In the genomic region with DNA sequence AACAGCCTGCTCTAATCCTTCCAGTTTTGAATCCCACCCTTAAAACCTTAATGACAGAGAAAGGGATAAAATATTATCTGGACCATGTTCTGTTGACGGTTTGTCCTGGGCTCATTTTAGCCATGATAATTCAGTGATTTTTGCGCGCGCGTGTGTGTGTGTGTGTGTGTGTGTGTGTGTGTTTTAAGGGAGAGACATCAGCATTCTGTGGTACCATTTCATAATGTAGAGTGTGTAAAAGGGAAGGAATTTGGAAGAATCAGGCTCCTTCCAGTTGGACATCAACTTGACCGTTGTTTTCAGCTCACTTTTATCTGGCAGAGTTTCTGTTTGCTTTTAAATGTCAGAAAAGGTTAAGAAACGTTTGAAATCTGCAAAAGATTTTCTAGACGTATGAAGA, we compare ENCODE assay signal across 18 cellular contexts.
DNase-seq lines count a peak whose midpoint lies in the region; ATAC-seq and TF ChIP-seq lines count a peak whose summit lies in the region.
"Had no signal": no experiment of that assay in that cellular context is flagged by ENCODE, and none has a peak within 500 bp of the region (broad histone marks: within the 10 kb centered on the region; RNA-seq: fewer than 3 reads in every experiment).

No MANE protein-coding gene starts in this region.

- 72% methylated on average over 5 of the region's 8 CpGs; no CpG with 5 or more reads in 1 of the 2 experiments for WGBS in IMR-90 (ENCODE audit: extremely low coverage in 2 of 2, insufficient read length in 1 of 2), 2 experiments
- 94 to 95% methylated on average over 6 to 8 of the region's 8 CpGs for WGBS in endodermal cell (ENCODE audit: insufficient coverage in 1 of 2, insufficient read length in 1 of 2), 2 experiments

- no peak overlapping the region for H3K9ac ChIP-seq in IMR-90 (ENCODE audit: low read depth, low read length)
- no peak overlapping the region for H3K9ac ChIP-seq in fibroblast of lung (ENCODE audit: insufficient read depth, low read length)
- H3K9ac ChIP-seq in endodermal cell (ENCODE audit: extremely low read depth, low read length, poor library complexity, severe bottlenecking) = no peak overlapping the region
- H3K9ac ChIP-seq: BLaER1 treated with 17β-estradiol and CSF1 and Interleukin-3, amounts not matched to agents 10 nM and 100 nM had no signal

- TF ChIP-seq CTCF in IMR-90 (conservative IDR thresholded peaks at IDR 0.05; ENCODE audit: low read depth, low read length) (no peak), fibroblast of lung (conservative IDR thresholded peaks at IDR 0.05 in 1 of 2, IDR thresholded peaks at IDR 0.05 in 1 of 2; ENCODE audit: low read depth in 1 of 2, low read length in 2 of 2) (no peak), neural crest cell (conservative IDR thresholded peaks at IDR 0.05) (no peak), uterus (IDR thresholded peaks at IDR 0.05) (no peak), endodermal cell (conservative IDR thresholded peaks at IDR 0.05) (no peak)

- H3K27ac ChIP-seq in IMR-90 (ENCODE audit: insufficient read depth, low read length) (peak overlapping the region; percentile 23; the same call in 1 of the 2 replicates), fibroblast of lung (ENCODE audit: insufficient read depth, low read length) (no peak overlapping the region), uterus (peak overlapping the region; percentile 82), endodermal cell (ENCODE audit: low read depth, low read length) (no peak overlapping the region)
- H3K27ac ChIP-seq: BLaER1 treated with 17β-estradiol and CSF1 and Interleukin-3, amounts not matched to agents 10 nM and 100 nM; HL-60; PC-9 had no signal

- peaks cover 18% of the 10 kb centered on the region for H3K4me1 Mint-ChIP-seq in neural crest cell
- peaks cover 9% of the 10 kb centered on the region for H3K4me1 Mint-ChIP-seq in endodermal cell
- H3K4me1 Mint-ChIP-seq: CD8-positive, alpha-beta memory T cell had no signal

- H2AK9ac ChIP-seq in IMR-90 (replicated peaks; ENCODE audit: low read depth, low read length, poor library complexity) = no peak overlapping the region

- H3K27ac Mint-ChIP-seq in neural crest cell (ENCODE audit: unreplicated experiment) = peak overlapping the region; percentile 65
- H3K27ac Mint-ChIP-seq in endodermal cell = no peak overlapping the region
- H3K27ac Mint-ChIP-seq: CD8-positive, alpha-beta memory T cell had no signal

- H3K4ac ChIP-seq in IMR-90 (ENCODE audit: low read depth, low read length) = no peak overlapping the region

- POLR2A ChIA-PET in IMR-90 (lab: Charles Lee; ENCODE audit: unreplicated experiment) = no interaction called here

- H3K4me2 ChIP-seq in IMR-90 (ENCODE audit: low read depth, low read length) (no peak overlapping the region), fibroblast of lung (ENCODE audit: extremely low read depth, insufficient read depth, low read length) (no peak overlapping the region)
- H3K4me2 ChIP-seq: PC-9 had no signal

- no peaks in the 10 kb centered on the region for H3K79me2 ChIP-seq in fibroblast of lung (ENCODE audit: control insufficient read depth, insufficient read depth, low read length)

- H2BK5ac ChIP-seq in IMR-90 (ENCODE audit: low read depth, low read length, poor library complexity, severe bottlenecking) = peak overlapping the region; percentile 56

- H2BK20ac ChIP-seq in IMR-90 (ENCODE audit: low read depth, low read length) = no peak overlapping the region

- no peak overlapping the region for H2BK120ac ChIP-seq in IMR-90 (ENCODE audit: low read depth, low read length)

- H3K4me3 ChIP-seq in IMR-90 (ENCODE audit: insufficient read depth, low read depth, low read length) = no peak overlapping the region
- no peak overlapping the region for H3K4me3 ChIP-seq in fibroblast of lung (replicated peaks in 1 of 4; ENCODE audit: control extremely low read depth in 1 of 4, insufficient read depth in 1 of 4, low read depth in 3 of 4, low read length in 4 of 4)
- no peak overlapping the region for H3K4me3 ChIP-seq in uterus
- no peak overlapping the region for H3K4me3 ChIP-seq in endodermal cell (ENCODE audit: low read length)
- H3K4me3 ChIP-seq: BLaER1 treated with 17β-estradiol and CSF1 and Interleukin-3, amounts not matched to agents 10 nM and 100 nM; GM12878; PC-9 had no signal

- H4K5ac ChIP-seq in IMR-90 (ENCODE audit: low read depth, low read length) = no peak overlapping the region; the same call in 1 of the 2 replicates

- H3K27me3 ChIP-seq in IMR-90 (ENCODE audit: control insufficient read depth, insufficient read depth, low read length) (no peaks in the 10 kb centered on the region), fibroblast of lung (ENCODE audit: control insufficient read depth, insufficient read depth, low read length) (no peaks in the 10 kb centered on the region), uterus (no peaks in the 10 kb centered on the region), endodermal cell (ENCODE audit: control insufficient read depth, insufficient read depth, low read length, poor library complexity, severe bottlenecking) (no peaks in the 10 kb centered on the region)

- H3K4me3 Mint-ChIP-seq in neural crest cell = no peak overlapping the region
- no peak overlapping the region for H3K4me3 Mint-ChIP-seq in endodermal cell
- H3K4me3 Mint-ChIP-seq: CD8-positive, alpha-beta memory T cell had no signal

- H4K91ac ChIP-seq in IMR-90 (ENCODE audit: insufficient read depth, low read depth, low read length) = no peak overlapping the region; the same call in 1 of the 2 replicates

- peak overlapping the region; percentile 39; the same call in 1 of the 3 replicates for H2BK15ac ChIP-seq in IMR-90 (ENCODE audit: low read depth, low read length)

- H3K9me1 ChIP-seq in IMR-90 (ENCODE audit: insufficient read depth, low read length) = no peaks in the 10 kb centered on the region

- no peak overlapping the region for H3K56ac ChIP-seq in IMR-90 (ENCODE audit: extremely low read depth, insufficient read depth, low read length)

- peak overlapping the region; percentile 33; the same call in 1 of the 2 replicates for H3K18ac ChIP-seq in IMR-90 (ENCODE audit: low read depth, low read length)

- H3K4me1 ChIP-seq in IMR-90 (ENCODE audit: control insufficient read depth, insufficient read depth, low read length) (peaks cover 14% of the 10 kb centered on the region), fibroblast of lung (ENCODE audit: control insufficient read depth, extremely low read depth, insufficient read depth, low read length) (no peaks in the 10 kb centered on the region), uterus (peaks cover 0 to 5% of the 10 kb centered on the region in 2 donors), endodermal cell (ENCODE audit: control insufficient read depth, insufficient read depth, low read length) (peaks cover 6% of the 10 kb centered on the region)

- no peak overlapping the region; the same call in 1 of the 2 replicates for H3K14ac ChIP-seq in IMR-90 (replicated peaks; ENCODE audit: low read depth, low read length)

- CTCF ChIA-PET in IMR-90 (lab: Yijun Ruan, JAX) = no interaction called here

- intact Hi-C loops in IMR-90 (cut with micrococcal nuclease) (no loop called here), uterus (cut with DNase I; ENCODE audit: low total_unique reads) (no loop called here)

- TF ChIP-seq RAD21 in IMR-90 (IDR thresholded peaks at IDR 0.05; ENCODE audit: low read length) = no peak

- ATAC-seq in IMR-90 (ENCODE audit: low read depth) = 0 out of 2 replicates have a peak, but pooled peaks have one; percentile 36
- ATAC-seq: GM12878 had no signal

- peak; percentile 63 for DNase-seq in IMR-90
- peak; percentile 23 to 40 for DNase-seq in fibroblast of lung (ENCODE audit: low read depth in 2 of 2)
- no peak for DNase-seq in neural crest cell (ENCODE audit: low read depth, low spot score)
- DNase-seq in uterus = peak; percentile 45 to 49
- DNase-seq in iPS-NIHi7 (ENCODE audit: extremely low spot score) = no peak
- DNase-seq in endodermal cell = no peak
- DNase-seq in NCI-H1048 (lab: John Stamatoyannopoulos, UW) = no peak
- DNase-seq: ACHN; CD8-positive, alpha-beta memory T cell; DMS79 treated with DMSO at 0.1 percent for 48 hours; HCEC 1CT; NCI-H1417 treated with DMSO at 0.1 percent for 48 hours; NCI-H1930; NCI-H510A; PC-9 had no signal

- H2AFZ ChIP-seq in IMR-90 (replicated peaks; ENCODE audit: low read length, poor library complexity) (no peak overlapping the region), fibroblast of lung (ENCODE audit: low read length) (no peak overlapping the region)
- H2AFZ ChIP-seq: PC-9 had no signal

- TF ChIP-seq POLR2A in IMR-90 (IDR thresholded peaks at IDR 0.05; ENCODE audit: low read depth, low read length) = no peak
- no peak for TF ChIP-seq POLR2A in uterus (IDR thresholded peaks at IDR 0.05)

- peak overlapping the region in 1 of 2 experiments; percentile 53; a peak in 1 of 4 replicates for H4K8ac ChIP-seq in IMR-90 (ENCODE audit: low read depth in 2 of 2, low read length in 2 of 2)

- no peaks in the 10 kb centered on the region for H3K9me3 ChIP-seq in IMR-90 (ENCODE audit: control insufficient read depth, insufficient read depth, low read length)
- H3K9me3 ChIP-seq in fibroblast of lung (ENCODE audit: control insufficient read depth, insufficient read depth, low read depth, low read length) = no peaks in the 10 kb centered on the region
- no peaks in the 10 kb centered on the region for H3K9me3 ChIP-seq in uterus
- no peaks in the 10 kb centered on the region for H3K9me3 ChIP-seq in endodermal cell (ENCODE audit: control insufficient read depth, low read length)
- H3K9me3 ChIP-seq: BLaER1 treated with 17β-estradiol and CSF1 and Interleukin-3, amounts not matched to agents 10 nM and 100 nM had no signal

- BruUV-seq in IMR-90 (replicated peaks; lab: Mats Ljungman, UMichigan) = no TSS peak

- no peaks in the 10 kb centered on the region for H3K79me1 ChIP-seq in IMR-90 (ENCODE audit: low read depth in 1 of 2, low read length in 2 of 2)

- H3K9me3 Mint-ChIP-seq in neural crest cell (peaks cover 8% of the 10 kb centered on the region), endodermal cell (no peaks in the 10 kb centered on the region)

- in situ Hi-C loops in IMR-90 (cut with MboI; ENCODE audit: low sequenced_read_pairs) = no loop called here

- no peaks in the 10 kb centered on the region for H3K36me3 ChIP-seq in IMR-90 (ENCODE audit: control insufficient read depth, insufficient read depth, low read length)
- H3K36me3 ChIP-seq in fibroblast of lung (ENCODE audit: control insufficient read depth, insufficient read depth, low read length) = no peaks in the 10 kb centered on the region
- H3K36me3 ChIP-seq in uterus = no peaks in the 10 kb centered on the region
- no peaks in the 10 kb centered on the region for H3K36me3 ChIP-seq in endodermal cell (ENCODE audit: control insufficient read depth, insufficient read depth, low read length)
- H3K36me3 ChIP-seq: BLaER1 treated with 17β-estradiol and CSF1 and Interleukin-3, amounts not matched to agents 10 nM and 100 nM had no signal

- no peak overlapping the region for H3K23ac ChIP-seq in IMR-90 (ENCODE audit: low read depth, low read length)

- no peaks in the 10 kb centered on the region for H4K20me1 ChIP-seq in IMR-90 (ENCODE audit: insufficient read depth, low read length)
- H4K20me1 ChIP-seq in fibroblast of lung (ENCODE audit: control insufficient read depth, extremely low read depth, insufficient read depth, low read length) = no peaks in the 10 kb centered on the region
- H4K20me1 ChIP-seq: BLaER1 treated with 17β-estradiol and CSF1 and Interleukin-3, amounts not matched to agents 10 nM and 100 nM had no signal

- peaks cover 2% of the 10 kb centered on the region for H3K36me3 Mint-ChIP-seq in neural crest cell (ENCODE audit: low read depth)
- H3K36me3 Mint-ChIP-seq in endodermal cell (ENCODE audit: low read depth) = no peaks in the 10 kb centered on the region
- H3K36me3 Mint-ChIP-seq: CD8-positive, alpha-beta memory T cell had no signal

- H3K27me3 Mint-ChIP-seq in neural crest cell (ENCODE audit: low read depth) = no peaks in the 10 kb centered on the region
- H3K27me3 Mint-ChIP-seq in endodermal cell (ENCODE audit: insufficient read depth) = no peaks in the 10 kb centered on the region

- dilution Hi-C loops in IMR-90 (cut with HindIII; ENCODE audit: low sequenced_read_pairs, unreplicated experiment) = no loop called here

- 0 out of 2 replicates have a peak overlapping the region, but pooled peaks have one; percentile 31 for H2AK5ac ChIP-seq in IMR-90 (ENCODE audit: low read depth, low read length)

Comparison
In these comparisons a context has a peak if more than half of its experiments do, and no peak if none do; other contexts are left out.
1. DNase-seq: peak in IMR-90 (single experiment), fibroblast of lung (2 of 2) and uterus (2 of 2); none in neural crest cell (single experiment), iPS-NIHi7 (single experiment), endodermal cell (single experiment) and NCI-H1048 (single experiment).
2. H3K27ac ChIP-seq: peak in IMR-90 (single experiment) and uterus (2 of 2); none in fibroblast of lung (single experiment) and endodermal cell (single experiment).